1 cellular context compared by ENCODE assay signal in the genomic region with DNA sequence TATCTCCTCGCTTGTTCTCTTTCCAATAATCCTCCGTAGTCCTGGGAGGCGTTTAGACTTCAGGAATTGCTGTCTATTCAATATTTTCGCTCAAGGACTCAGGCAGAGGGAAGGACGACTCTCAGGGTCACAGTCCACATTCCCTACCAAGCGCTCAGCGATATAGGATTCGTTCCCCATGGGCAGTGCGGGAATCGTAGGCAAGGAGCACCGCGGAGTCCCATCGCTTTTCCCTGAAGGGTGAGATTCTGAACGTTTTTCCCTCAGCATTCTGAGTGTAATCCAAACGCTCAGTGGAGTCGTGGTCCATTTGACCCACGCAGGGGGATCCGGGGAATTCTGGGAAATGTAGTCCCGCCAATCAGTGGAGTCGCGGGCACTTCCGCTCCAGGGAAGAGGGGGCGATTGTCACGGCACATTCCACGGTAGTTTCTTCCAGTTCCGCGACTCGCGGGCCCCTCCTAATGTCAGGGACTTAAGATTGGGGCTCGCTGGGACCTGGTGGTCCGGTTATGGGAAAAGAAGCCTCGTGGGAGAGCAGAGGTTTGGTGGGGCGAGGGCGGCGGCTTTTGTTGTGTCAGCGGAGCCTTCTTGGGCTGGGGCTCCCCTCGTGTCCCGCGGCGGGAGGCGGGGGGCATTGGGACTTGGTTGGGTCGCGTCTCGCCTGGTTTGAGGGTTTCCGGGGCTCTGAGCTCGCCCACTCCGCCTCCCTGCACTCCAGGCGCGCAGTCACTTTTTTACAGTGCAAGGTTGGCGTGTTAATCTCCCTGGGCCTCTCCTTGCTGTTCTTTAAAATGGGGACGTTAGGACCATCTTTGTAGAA.
A peak's percentile ranks its signal among the peaks of the same experiment; 100 is the strongest.
TF ChIP-seq lines count a peak whose summit lies in the region.

Gene ZNF234 (plus strand): TSS at position 364 of the 823 bp plus-strand sequence. CDS start 3,079 bp downstream, outside the sequence.

TF ChIP-seq in IMR-90, 13 proteins besides CTCF, POLR2A, EP300 and RAD21 (continued from another document):
- TF ChIP-seq ELK1 (IDR thresholded peaks at IDR 0.05; ENCODE audit: borderline replicate concordance, low read depth, low read length), result no peak
- TF ChIP-seq, protein P1, sequence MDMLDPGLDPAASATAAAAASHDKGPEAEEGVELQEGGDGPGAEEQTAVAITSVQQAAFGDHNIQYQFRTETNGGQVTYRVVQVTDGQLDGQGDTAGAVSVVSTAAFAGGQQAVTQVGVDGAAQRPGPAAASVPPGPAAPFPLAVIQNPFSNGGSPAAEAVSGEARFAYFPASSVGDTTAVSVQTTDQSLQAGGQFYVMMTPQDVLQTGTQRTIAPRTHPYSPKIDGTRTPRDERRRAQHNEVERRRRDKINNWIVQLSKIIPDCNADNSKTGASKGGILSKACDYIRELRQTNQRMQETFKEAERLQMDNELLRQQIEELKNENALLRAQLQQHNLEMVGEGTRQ (IDR thresholded peaks at IDR 0.05; ENCODE audit: low read depth, low read length), result no peak
- no peak for TF ChIP-seq BHLHE40 (IDR thresholded peaks at IDR 0.05; ENCODE audit: low read depth, low read length)
- TF ChIP-seq FOS (IDR thresholded peaks at IDR 0.05; ENCODE audit: low read depth, low read length), result no peak
- no peak for TF ChIP-seq NFE2L2 (IDR thresholded peaks at IDR 0.05; ENCODE audit: low read depth, low read length)
- TF ChIP-seq CHD1 (IDR thresholded peaks at IDR 0.05; ENCODE audit: low read depth, low read length), result no peak
- 0 out of 2 replicates have a peak, but pooled peaks have one; percentile 5 for TF ChIP-seq SMC3 (IDR thresholded peaks at IDR 0.05; ENCODE audit: low read depth, low read length)
- TF ChIP-seq MXI1 (IDR thresholded peaks at IDR 0.05; ENCODE audit: borderline replicate concordance, low read depth, low read length), result no peak; the same call in 1 of the 2 replicates
